1 cellular context compared by ENCODE assay signal in the genomic region with DNA sequence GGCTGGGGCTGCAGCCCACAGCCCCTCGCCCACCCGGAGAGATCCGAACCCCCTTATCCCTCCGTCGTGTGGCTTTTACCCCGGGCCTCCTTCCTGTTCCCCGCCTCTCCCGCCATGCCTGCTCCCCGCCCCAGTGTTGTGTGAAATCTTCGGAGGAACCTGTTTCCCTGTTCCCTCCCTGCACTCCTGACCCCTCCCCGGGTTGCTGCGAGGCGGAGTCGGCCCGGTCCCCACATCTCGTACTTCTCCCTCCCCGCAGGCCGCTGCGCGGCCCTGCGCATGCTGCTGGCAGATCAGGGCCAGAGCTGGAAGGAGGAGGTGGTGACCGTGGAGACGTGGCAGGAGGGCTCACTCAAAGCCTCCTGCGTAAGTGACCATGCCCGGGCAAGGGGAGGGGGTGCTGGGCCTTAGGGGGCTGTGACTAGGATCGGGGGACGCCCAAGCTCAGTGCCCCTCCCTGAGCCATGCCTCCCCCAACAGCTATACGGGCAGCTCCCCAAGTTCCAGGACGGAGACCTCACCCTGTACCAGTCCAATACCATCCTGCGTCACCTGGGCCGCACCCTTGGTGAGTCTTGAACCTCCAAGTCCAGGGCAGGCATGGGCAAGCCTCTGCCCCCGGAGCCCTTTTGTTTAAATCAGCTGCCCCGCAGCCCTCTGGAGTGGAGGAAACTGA.
TF ChIP-seq lines count a peak whose summit lies in the region.

No MANE protein-coding gene starts in this region.

TF ChIP-seq in endothelial cell of umbilical vein, 7 proteins besides CTCF, POLR2A, EP300 and RAD21:
- TF ChIP-seq POLR2AphosphoS5 (IDR thresholded peaks at IDR 0.05; ENCODE audit: insufficient read depth, low read depth, low read length), result no peak
- TF ChIP-seq, protein P1, sequence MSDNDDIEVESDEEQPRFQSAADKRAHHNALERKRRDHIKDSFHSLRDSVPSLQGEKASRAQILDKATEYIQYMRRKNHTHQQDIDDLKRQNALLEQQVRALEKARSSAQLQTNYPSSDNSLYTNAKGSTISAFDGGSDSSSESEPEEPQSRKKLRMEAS (IDR thresholded peaks at IDR 0.05; ENCODE audit: insufficient read depth, insufficient read length), result no peak
- TF ChIP-seq JUN (IDR thresholded peaks at IDR 0.05; ENCODE audit: borderline replicate concordance, insufficient read depth, insufficient read length, low read depth), result no peak
- TF ChIP-seq GATA2 (IDR thresholded peaks at IDR 0.05; ENCODE audit: insufficient read depth, insufficient read length, low read depth, low read length), result no peak
- TF ChIP-seq EZH2 (IDR thresholded peaks at IDR 0.05; ENCODE audit: borderline replicate concordance, low read depth, low read length, severe bottlenecking), result no peak
- no peak for TF ChIP-seq FOS (IDR thresholded peaks at IDR 0.05; ENCODE audit: borderline replicate concordance, insufficient read depth, low read length)
- no peak for TF ChIP-seq MYC (IDR thresholded peaks at IDR 0.05; ENCODE audit: low read depth, low read length)
